In the genomic region with DNA sequence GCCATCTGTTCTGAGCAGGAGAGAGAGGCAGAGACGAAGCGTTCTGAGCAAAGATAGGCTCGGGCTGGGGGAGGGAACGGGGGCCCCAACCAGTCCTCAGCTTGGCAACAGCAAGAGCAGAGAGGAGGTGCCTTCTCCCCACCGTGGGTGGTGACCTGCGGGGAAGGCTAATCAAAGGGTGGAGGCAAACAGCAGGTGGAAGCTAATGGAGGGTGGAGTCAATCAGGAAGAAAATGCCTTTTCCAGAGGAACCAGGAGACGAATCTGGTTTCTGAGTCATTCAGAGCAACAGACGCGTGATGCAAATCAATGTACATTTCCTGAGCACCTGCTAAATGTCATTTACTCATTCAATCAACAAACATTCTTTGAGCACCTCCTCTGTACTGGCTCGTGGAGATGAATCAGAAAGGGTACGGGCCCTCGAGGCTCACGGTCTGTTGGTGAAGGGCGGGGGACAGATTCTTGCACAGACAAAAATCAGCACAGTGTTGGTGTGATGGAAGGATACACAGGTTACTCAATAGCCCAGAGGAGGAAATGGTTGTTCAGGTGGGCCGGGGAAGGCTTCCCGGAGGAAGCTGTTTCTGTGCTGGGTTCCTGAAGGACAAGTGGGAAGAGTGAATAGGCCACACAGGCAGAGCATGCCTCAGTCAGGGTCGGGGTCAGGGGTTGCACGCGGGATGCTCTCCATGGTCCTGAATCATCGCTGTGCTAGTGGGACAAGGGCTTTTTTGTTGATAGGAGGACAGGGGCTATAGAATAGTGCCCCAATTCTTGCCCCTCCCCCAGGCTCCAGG, we compare ENCODE assay signal across 1 cellular context.
TF ChIP-seq lines count a peak whose summit lies in the region.

No MANE protein-coding gene starts in this region.

TF ChIP-seq in HepG2, 621 proteins besides CTCF, POLR2A, EP300 and RAD21 (continued from another document and continues in another):
- TF ChIP-seq ZNF407 (CRISPR knock-in tag; IDR thresholded peaks at IDR 0.05; ENCODE audit: not compliant biosample characterization): peak; percentile 65
- peak; percentile 67 for TF ChIP-seq TEAD3 (CRISPR knock-in tag; optimal IDR thresholded peaks at IDR 0.05; ENCODE audit: borderline replicate concordance)
- no peak for TF ChIP-seq ZNF136 (CRISPR knock-in tag; IDR thresholded peaks at IDR 0.05; ENCODE audit: low read depth)
- peak; percentile 94 for TF ChIP-seq MXD4 (CRISPR knock-in tag; IDR thresholded peaks at IDR 0.05)
- no peak for TF ChIP-seq ZBTB37 (CRISPR knock-in tag; IDR thresholded peaks at IDR 0.05)
- no peak for TF ChIP-seq CREM (IDR thresholded peaks at IDR 0.05)
- TF ChIP-seq CREM (CRISPR knock-in tag; IDR thresholded peaks at IDR 0.05): no peak
- peak; percentile 46 for TF ChIP-seq BCL6 (CRISPR knock-in tag; IDR thresholded peaks at IDR 0.05)
- TF ChIP-seq KAT8 (CRISPR knock-in tag; IDR thresholded peaks at IDR 0.05): peak; percentile 75
- TF ChIP-seq, protein P1, sequence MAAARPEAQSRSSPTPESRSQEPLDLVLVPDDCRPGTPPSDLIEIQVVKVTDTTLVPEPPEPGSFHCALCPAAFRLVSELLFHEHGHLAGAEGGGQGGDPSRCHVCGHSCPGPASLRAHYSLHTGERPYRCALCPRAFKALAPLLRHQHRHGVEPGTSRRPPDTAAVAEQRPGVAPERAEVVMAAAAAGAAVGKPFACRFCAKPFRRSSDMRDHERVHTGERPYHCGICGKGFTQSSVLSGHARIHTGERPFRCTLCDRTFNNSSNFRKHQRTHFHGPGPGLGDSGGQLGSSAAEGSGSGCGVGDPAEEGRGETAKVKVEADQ (CRISPR knock-in tag; IDR thresholded peaks at IDR 0.05; ENCODE audit: borderline replicate concordance): no peak
- TF ChIP-seq NFAT5 (CRISPR knock-in tag; IDR thresholded peaks at IDR 0.05): peak; percentile 84; the same call in 1 of the 2 replicates
- TF ChIP-seq, protein P2, sequence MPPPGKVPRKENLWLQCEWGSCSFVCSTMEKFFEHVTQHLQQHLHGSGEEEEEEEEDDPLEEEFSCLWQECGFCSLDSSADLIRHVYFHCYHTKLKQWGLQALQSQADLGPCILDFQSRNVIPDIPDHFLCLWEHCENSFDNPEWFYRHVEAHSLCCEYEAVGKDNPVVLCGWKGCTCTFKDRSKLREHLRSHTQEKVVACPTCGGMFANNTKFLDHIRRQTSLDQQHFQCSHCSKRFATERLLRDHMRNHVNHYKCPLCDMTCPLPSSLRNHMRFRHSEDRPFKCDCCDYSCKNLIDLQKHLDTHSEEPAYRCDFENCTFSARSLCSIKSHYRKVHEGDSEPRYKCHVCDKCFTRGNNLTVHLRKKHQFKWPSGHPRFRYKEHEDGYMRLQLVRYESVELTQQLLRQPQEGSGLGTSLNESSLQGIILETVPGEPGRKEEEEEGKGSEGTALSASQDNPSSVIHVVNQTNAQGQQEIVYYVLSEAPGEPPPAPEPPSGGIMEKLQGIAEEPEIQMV (CRISPR knock-in tag; IDR thresholded peaks at IDR 0.05; ENCODE audit: low read depth): peak; percentile 75; the same call in 1 of the 2 replicates
- TF ChIP-seq NBN (conservative IDR thresholded peaks at IDR 0.05): no peak
- no peak for TF ChIP-seq TCF7L2 (IDR thresholded peaks at IDR 0.05; ENCODE audit: low read depth, low read length)
- TF ChIP-seq RAD51 (IDR thresholded peaks at IDR 0.05; ENCODE audit: borderline replicate concordance): no peak
- TF ChIP-seq ZNF180 (CRISPR knock-in tag; IDR thresholded peaks at IDR 0.05; ENCODE audit: borderline replicate concordance, low read depth): no peak
- TF ChIP-seq SOX5 (CRISPR knock-in tag; IDR thresholded peaks at IDR 0.05; ENCODE audit: borderline replicate concordance): peak; percentile 68
- TF ChIP-seq ZNF432 (CRISPR knock-in tag; IDR thresholded peaks at IDR 0.05; ENCODE audit: borderline replicate concordance): no peak
- TF ChIP-seq, protein P3, sequence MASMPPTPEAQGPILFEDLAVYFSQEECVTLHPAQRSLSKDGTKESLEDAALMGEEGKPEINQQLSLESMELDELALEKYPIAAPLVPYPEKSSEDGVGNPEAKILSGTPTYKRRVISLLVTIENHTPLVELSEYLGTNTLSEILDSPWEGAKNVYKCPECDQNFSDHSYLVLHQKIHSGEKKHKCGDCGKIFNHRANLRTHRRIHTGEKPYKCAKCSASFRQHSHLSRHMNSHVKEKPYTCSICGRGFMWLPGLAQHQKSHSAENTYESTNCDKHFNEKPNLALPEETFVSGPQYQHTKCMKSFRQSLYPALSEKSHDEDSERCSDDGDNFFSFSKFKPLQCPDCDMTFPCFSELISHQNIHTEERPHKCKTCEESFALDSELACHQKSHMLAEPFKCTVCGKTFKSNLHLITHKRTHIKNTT (CRISPR knock-in tag; IDR thresholded peaks at IDR 0.05): no peak
- no peak for TF ChIP-seq TRIM22 (IDR thresholded peaks at IDR 0.05)
- peak; percentile 91; the same call in 1 of the 2 replicates for TF ChIP-seq NFKB2 (CRISPR knock-in tag; IDR thresholded peaks at IDR 0.05; ENCODE audit: borderline replicate concordance)
- no peak for TF ChIP-seq ZSCAN20 (CRISPR knock-in tag; IDR thresholded peaks at IDR 0.05; ENCODE audit: borderline replicate concordance)
- peak; percentile 73; the same call in 1 of the 2 replicates for TF ChIP-seq ZNF333 (CRISPR knock-in tag; IDR thresholded peaks at IDR 0.05; ENCODE audit: borderline replicate concordance)
- peak; percentile 75; the same call in 1 of the 2 replicates for TF ChIP-seq ZBED4 (CRISPR knock-in tag; IDR thresholded peaks at IDR 0.05; ENCODE audit: borderline replicate concordance)
